ENCODE assay signal across 17 cellular contexts in genomic region chrX:130330146-130330545, GRCh38. TPM values are rescaled to one million over a fixed set of nuclear protein-coding genes. Genes with fewer than 3 reads are reported as not detected.
"Had no signal": no experiment of that assay in that cellular context is flagged by ENCODE, and none has a peak within 500 bp of the region (broad histone marks: within the 10 kb centered on the region; RNA-seq: fewer than 3 reads in every experiment).

No MANE protein-coding gene starts in this region.

- H3K9me3 ChIP-seq: adrenal gland, ascending aorta, ovary, prostate gland, testis, upper lobe of left lung had no signal

- DNase-seq: activated T-cell treated with anti-CD3 and anti-CD28 coated beads, Interleukin-2, amount 50 U/mL, for 4 hours; cortex of kidney had no signal

- H3K9me3 Mint-ChIP-seq: activated B cell treated with CpG ODN at 0.5 μM for 24 hours; activated T-cell treated with anti-CD3 and anti-CD28 coated beads, Interleukin-2, amount 50 U/mL, for 4 hours; activated T-helper 2 cell treated with anti-CD3 and anti-CD28 coated beads, Interferon-gamma antibody, Interleukin-2, Interleukin-4, amounts not matched to agents 10 μg/mL and 5 μg/mL and 100 μg/mL, durations not matched to agents 14 hours and 24 hours and 36 hours; natural killer cell treated with Interleukin-12 subunit alpha and Interleukin-12 subunit beta and Interleukin-15 and Interleukin-18, amount 100 ng/mL, for 72 hours; T-helper 1 cell treated with Interleukin-12 subunit alpha and Interleukin-12 subunit beta and Interleukin-4 antibody, amounts not matched to agents 30 μg/mL and 1 μg/mL, for 36 hours had no signal

- H3K4me3 Mint-ChIP-seq: activated B cell treated with CpG ODN at 0.5 μM for 24 hours; activated CD4-positive, alpha-beta T cell treated with anti-CD3 and anti-CD28 coated beads for 36 hours; activated naive CD8-positive, alpha-beta T cell; activated T-cell treated with anti-CD3 and anti-CD28 coated beads, Interleukin-2, amount 50 U/mL, for 4 hours; immature natural killer cell; natural killer cell treated with Interleukin-12 subunit alpha and Interleukin-12 subunit beta and Interleukin-15 and Interleukin-18, amount 100 ng/mL, for 72 hours; T-helper 1 cell treated with Interleukin-12 subunit alpha and Interleukin-12 subunit beta and Interleukin-4 antibody, amounts not matched to agents 30 μg/mL and 1 μg/mL, for 36 hours had no signal

- ATAC-seq: activated T-cell treated with anti-CD3 and anti-CD28 coated beads, Interleukin-2, amount 50 U/mL, for 4 hours; natural killer cell treated with Interleukin-12 subunit alpha and Interleukin-12 subunit beta and Interleukin-15 and Interleukin-18, amount 100 ng/mL, for 72 hours had no signal

- H3K4me3 ChIP-seq: adrenal gland, ascending aorta, hepatocyte, ovary, prostate gland, testis, upper lobe of left lung had no signal

- H3K36me3 ChIP-seq: adrenal gland, ascending aorta, ovary, prostate gland, upper lobe of left lung had no signal

- H3K27ac ChIP-seq: adrenal gland, ascending aorta, hepatocyte, ovary, prostate gland, testis, upper lobe of left lung had no signal

- H2AFZ ChIP-seq: hepatocyte had no signal

- H3K4me1 ChIP-seq: adrenal gland, ascending aorta, prostate gland, testis, upper lobe of left lung had no signal

- H3K36me3 Mint-ChIP-seq: activated naive CD8-positive, alpha-beta T cell; immature natural killer cell; natural killer cell treated with Interleukin-12 subunit alpha and Interleukin-12 subunit beta and Interleukin-15 and Interleukin-18, amount 100 ng/mL, for 72 hours had no signal

- H3K4me1 Mint-ChIP-seq: activated B cell treated with CpG ODN at 0.5 μM for 24 hours; activated CD4-positive, alpha-beta T cell treated with anti-CD3 and anti-CD28 coated beads for 36 hours; immature natural killer cell had no signal

- H3K27ac Mint-ChIP-seq: activated B cell treated with CpG ODN at 0.5 μM for 24 hours; activated CD4-positive, alpha-beta T cell treated with anti-CD3 and anti-CD28 coated beads for 36 hours; activated naive CD8-positive, alpha-beta T cell; activated T-helper 2 cell treated with anti-CD3 and anti-CD28 coated beads, Interferon-gamma antibody, Interleukin-2, Interleukin-4, amounts not matched to agents 10 μg/mL and 5 μg/mL and 100 μg/mL, durations not matched to agents 14 hours and 24 hours and 36 hours; immature natural killer cell; natural killer cell treated with Interleukin-12 subunit alpha and Interleukin-12 subunit beta and Interleukin-15 and Interleukin-18, amount 100 ng/mL, for 72 hours; T-helper 1 cell treated with Interleukin-12 subunit alpha and Interleukin-12 subunit beta and Interleukin-4 antibody, amounts not matched to agents 30 μg/mL and 1 μg/mL, for 36 hours had no signal

- H3K27me3 ChIP-seq: ascending aorta, hepatocyte, ovary, testis, upper lobe of left lung had no signal

- H3K79me2 ChIP-seq: hepatocyte had no signal

RNA-seq across cellular contexts. Expression of gene GPR119, which starts 55.3 kb away (rescaled TPM):
- total RNA-seq: activated B cell treated with CpG ODN at 0.5 μM for 24 hours; activated CD4-positive, alpha-beta T cell treated with anti-CD3 and anti-CD28 coated beads for 36 hours; activated T-cell treated with anti-CD3 and anti-CD28 coated beads, Interleukin-2, amount 50 U/mL, for 4 hours; activated T-helper 2 cell treated with anti-CD3 and anti-CD28 coated beads, Interferon-gamma antibody, Interleukin-2, Interleukin-4, amounts not matched to agents 10 μg/mL and 5 μg/mL and 100 μg/mL, durations not matched to agents 14 hours and 24 hours and 36 hours; adrenal gland; ascending aorta; left ventricle myocardium superior; natural killer cell treated with Interleukin-12 subunit alpha and Interleukin-12 subunit beta and Interleukin-15 and Interleukin-18, amount 100 ng/mL, for 72 hours; ovary; upper lobe of left lung had no signal
- polyA plus RNA-seq: adrenal gland, immature natural killer cell, ovary had no signal
